ENCODE assay signal across 23 cellular contexts in the genomic region with DNA sequence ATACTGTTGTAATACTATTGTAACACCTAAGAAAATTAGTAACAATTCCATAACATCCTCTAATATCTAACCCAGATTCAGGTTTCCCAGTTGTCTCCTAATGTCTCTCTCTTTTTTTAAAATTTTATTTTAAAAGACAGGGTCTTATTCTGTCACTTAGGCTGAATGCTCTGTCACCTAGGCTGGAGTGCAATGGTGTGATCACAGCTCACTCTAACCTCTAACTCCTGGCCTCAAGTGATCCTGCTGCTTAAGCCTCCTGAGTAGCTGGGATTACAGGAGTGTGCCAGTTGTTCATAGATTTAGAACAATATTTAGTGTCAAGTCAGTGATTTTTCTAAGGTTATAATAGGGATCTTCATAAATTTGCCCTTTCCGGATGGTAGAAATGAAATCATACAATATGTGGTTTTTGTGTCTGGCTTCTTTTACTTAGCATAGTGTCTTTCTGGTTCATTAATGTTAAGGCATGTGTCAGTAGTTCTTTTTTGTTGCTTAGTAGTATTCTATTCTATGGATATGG.
"Had no signal": no experiment of that assay in that cellular context is flagged by ENCODE, and none has a peak within 500 bp of the region (broad histone marks: within the 10 kb centered on the region; RNA-seq: fewer than 3 reads in every experiment).

No MANE protein-coding gene starts in this region.

- H3K36me3 ChIP-seq: adrenal gland had no signal

- ATAC-seq: Right ventricle myocardium inferior, T-cell had no signal

- H3K27me3 ChIP-seq: adrenal gland, MG63 had no signal

- H3K9me3 ChIP-seq: adrenal gland, MG63 had no signal

- DNase-seq: activated CD4-positive, alpha-beta memory T cell treated with anti-CD3 and anti-CD28 coated beads, Interleukin-2, amount 10 ng/mL, durations not matched to agents 7 days and 5 days; activated CD4-positive, alpha-beta T cell treated with anti-CD3 and anti-CD28 coated beads for 36 hours; activated CD4-positive, alpha-beta T cell treated with anti-CD3 and anti-CD28 coated beads, Interleukin-2, amount 50 U/mL, for 1 hour; activated gamma-delta T cell; activated naive CD4-positive, alpha-beta T cell treated with anti-CD3 and anti-CD28 coated beads for 36 hours; activated naive CD8-positive, alpha-beta T cell treated with anti-CD3 and anti-CD28 coated beads for 36 hours; activated T-cell treated with anti-CD3 and anti-CD28 coated beads for 4 hours; activated T-cell treated with anti-CD3 and anti-CD28 coated beads, Interleukin-2, amount 50 U/mL, for 48 hours; adrenal gland; anterior cingulate cortex; cerebellar nuclear complex; MG63; NCI-H1048; NCI-H146; NCI-H187 treated with DMSO at 0.1 percent for 48 hours; NCI-H2081 treated with DMSO at 0.1 percent for 48 hours; NCI-H446; NCI-H524; RPMI8226; T-cell had no signal

- H3K27ac ChIP-seq: adrenal gland, SK-N-MC, VCaP had no signal

- H3K4me3 ChIP-seq: adrenal gland, MG63, SK-N-MC had no signal
